ENCODE assay signal across 19 cellular contexts in the genomic region with DNA sequence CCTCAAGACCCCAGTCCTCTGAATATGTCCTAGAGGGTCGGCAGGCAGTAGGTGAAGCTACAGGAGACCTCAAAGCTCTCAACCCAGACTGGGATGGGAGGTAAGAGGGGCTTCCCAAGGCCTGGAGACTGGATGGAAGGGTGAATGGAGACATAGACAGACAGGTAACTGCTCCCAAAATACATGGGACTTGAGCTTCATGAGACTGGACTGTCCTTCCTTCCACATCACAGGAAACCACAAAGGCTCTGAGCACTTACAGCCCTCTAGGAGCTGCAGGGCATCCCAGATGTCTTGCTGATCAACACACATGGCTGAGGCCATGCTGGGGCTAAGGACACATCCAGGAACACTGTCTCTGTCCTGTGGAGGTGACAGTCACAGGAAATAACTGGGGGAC. TPM values are rescaled to one million over a fixed set of nuclear protein-coding genes. Genes with fewer than 3 reads are reported as not detected.
"Had no signal": no experiment of that assay in that cellular context is flagged by ENCODE, and none has a peak within 500 bp of the region (broad histone marks: within the 10 kb centered on the region; RNA-seq: fewer than 3 reads in every experiment).

No MANE protein-coding gene starts in this region.

- H3K36me3 ChIP-seq: gastrocnemius medialis, thyroid gland, vagina had no signal

- DNase-seq: activated CD4-positive, alpha-beta T cell treated with anti-CD3 and anti-CD28 coated beads, Interleukin-2, amount 50 U/mL, for 4 hours; activated naive CD8-positive, alpha-beta T cell treated with anti-CD3 and anti-CD28 coated beads, Interleukin-2, amount 10 ng/mL, durations not matched to agents 7 days and 5 days; activated T-cell treated with anti-CD3 and anti-CD28 coated beads for 4 hours; caudate nucleus; gastrocnemius medialis; head of caudate nucleus; mesendoderm; natural killer cell; spleen; stimulated activated naive CD4-positive, alpha-beta T cell treated with Interleukin-2 at 50 U/mL for 16 hours; thyroid gland had no signal

- H3K4me1 ChIP-seq: gastrocnemius medialis had no signal

- H3K9me3 ChIP-seq: gastrocnemius medialis, spleen, thyroid gland, vagina had no signal

- H3K36me3 Mint-ChIP-seq: activated naive CD8-positive, alpha-beta T cell treated with anti-CD3 and anti-CD28 coated beads, Interleukin-2, amount 10 ng/mL, durations not matched to agents 7 days and 5 days; natural killer cell had no signal

- H3K27me3 ChIP-seq: thyroid gland, vagina had no signal

- ATAC-seq: esophagus mucosa, gastrocnemius medialis had no signal

- H3K4me3 ChIP-seq: gastrocnemius medialis, thyroid gland had no signal

- H3K27ac Mint-ChIP-seq: activated naive CD8-positive, alpha-beta T cell treated with anti-CD3 and anti-CD28 coated beads, Interleukin-2, amount 10 ng/mL, durations not matched to agents 7 days and 5 days had no signal

- H3K9me3 Mint-ChIP-seq: activated naive CD8-positive, alpha-beta T cell treated with anti-CD3 and anti-CD28 coated beads, Interleukin-2, amount 10 ng/mL, durations not matched to agents 7 days and 5 days; natural killer cell had no signal

- H3K27ac ChIP-seq: coronary artery, gastrocnemius medialis, thyroid gland, vagina, VCaP had no signal

RNA-seq across cellular contexts. Expression of a gene that starts 11.6 kb away (rescaled TPM):
- total RNA-seq: activated naive CD8-positive, alpha-beta T cell treated with anti-CD3 and anti-CD28 coated beads, Interleukin-2, amount 10 ng/mL, durations not matched to agents 7 days and 5 days; natural killer cell; renal cortical epithelial cell; T-helper 1 cell treated with Interleukin-12 subunit alpha and Interleukin-12 subunit beta and Interleukin-4 antibody, amounts not matched to agents 30 ng/mL and 1 ng/mL, for 36 hours had no signal

RNA-seq across cellular contexts. Expression of a gene that starts 31.6 kb away (rescaled TPM):
- total RNA-seq: kidney epithelial cell; renal cortical epithelial cell; T-helper 1 cell treated with Interleukin-12 subunit alpha and Interleukin-12 subunit beta and Interleukin-4 antibody, amounts not matched to agents 30 ng/mL and 1 ng/mL, for 36 hours had no signal

RNA-seq across cellular contexts. Expression of a gene that starts 37.2 kb away (rescaled TPM):
- total RNA-seq: activated naive CD8-positive, alpha-beta T cell treated with anti-CD3 and anti-CD28 coated beads, Interleukin-2, amount 10 ng/mL, durations not matched to agents 7 days and 5 days; esophagus mucosa; gastrocnemius medialis; kidney epithelial cell; liver; spleen; vagina had no signal
- polyA plus RNA-seq: liver had no signal
